In the genomic region with DNA sequence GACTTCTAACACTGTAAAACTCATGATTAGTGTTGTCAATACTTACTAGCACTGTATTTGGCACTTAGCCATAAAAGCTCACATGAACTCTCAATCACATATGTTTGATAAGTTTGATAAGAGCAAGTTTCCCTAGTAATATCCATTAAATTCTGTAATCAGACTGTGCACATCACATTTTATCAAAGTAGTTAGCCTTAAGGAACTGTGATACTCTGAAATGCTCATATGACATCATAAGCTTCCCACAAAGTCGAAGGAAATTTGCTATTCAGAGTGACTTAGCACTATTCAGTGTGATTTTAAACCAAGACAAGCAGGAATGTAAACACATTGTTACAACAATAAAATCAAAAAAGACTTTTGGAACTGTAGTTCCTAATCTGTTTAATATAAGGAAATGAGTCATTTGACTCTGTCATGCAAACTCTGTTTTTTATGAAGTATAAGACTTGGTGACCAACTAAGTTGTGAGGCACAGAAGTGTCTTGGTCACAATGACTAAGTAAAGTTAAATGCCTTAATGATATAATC, we compare ENCODE assay signal across 8 cellular contexts. TPM values are rescaled to one million over a fixed set of nuclear protein-coding genes. Genes with fewer than 3 reads are reported as not detected.
DNase-seq lines count a peak whose midpoint lies in the region; ATAC-seq, FAIRE-seq and TF ChIP-seq lines count a peak whose summit lies in the region.

No MANE protein-coding gene starts in this region.

- H3K9me3 ChIP-seq in GM12878 (replicated peaks; ENCODE audit: control insufficient read depth, insufficient read depth, low read length) (no peaks in the 10 kb centered on the region; the same call in 2 of the 3 replicates), ovary (no peaks in the 10 kb centered on the region)

- BruUV-seq in GM12878 (replicated peaks; lab: Mats Ljungman, UMichigan) = no TSS peak

- FAIRE-seq in GM12878 (lab: Jason Lieb, UNC) = no peak

- peak overlapping the region; percentile 30 for H2AFZ ChIP-seq in GM12878 (ENCODE audit: control insufficient read depth, low read depth, low read length)

- TF ChIP-seq POLR2A in GM12878 (IDR thresholded peaks at IDR 0.05; ENCODE audit: low read depth, low read length) (no peak), ovary (IDR thresholded peaks at IDR 0.05) (no peak)

- 0% methylated on average over 1 of the region's 1 CpG for WGBS in GM12878 (ENCODE audit: insufficient coverage, insufficient replicate concordance, low lambda C conversion rate, missing lambda C conversion rate)
- WGBS in ovary, 3 donors = 58 to 80% (median 61%) methylated on average over 1 of the region's 1 CpG

- H3K4me1 ChIP-seq in GM12878 (ENCODE audit: control insufficient read depth, insufficient read depth, low read length) (no peaks in the 10 kb centered on the region), ovary (ENCODE audit: insufficient read depth) (no peaks in the 10 kb centered on the region)

- SMC1A ChIA-PET in GM12878 (lab: Charles Lee; ENCODE audit: uncharacterized antibody, unreplicated experiment) = interaction anchor here (0.6 to 6.3 kb wide), 11 partner anchors 9 to 373 kb away, joined by 3 to 68 read pairs (median 3); no protein-coding TSS in a partner anchor

- H3K27ac ChIP-seq in GM12878 (ENCODE audit: control insufficient read depth, insufficient read depth) (peak overlapping the region; percentile 20; the same call in 1 of the 2 replicates), ovary (no peak overlapping the region)

- TF ChIP-seq CTCF in GM12878 (IDR thresholded peaks at IDR 0.05 in 2 of 3, conservative IDR thresholded peaks at IDR 0.05 in 1 of 3; ENCODE audit: control insufficient read depth in 2 of 3, extremely low read depth in 1 of 3, insufficient read depth in 1 of 3, low read depth in 3 of 3, low read length in 3 of 3) (no peak), ovary (IDR thresholded peaks at IDR 0.05) (no peak), GM13976 (IDR thresholded peaks at IDR 0.05; ENCODE audit: borderline replicate concordance, control extremely low read depth, extremely low read depth, insufficient read depth, missing control alignments) (no peak)

- no peak for TF ChIP-seq RAD21 in GM12878 (IDR thresholded peaks at IDR 0.05; ENCODE audit: insufficient read depth, low read depth, low read length)

- no peaks in the 10 kb centered on the region for H4K20me1 ChIP-seq in GM12878 (ENCODE audit: control insufficient read depth, insufficient read depth)

- H3K4me3 ChIP-seq in GM12878 (no peak overlapping the region), ovary (no peak overlapping the region)

- CTCF ChIA-PET in GM12878 (lab: Yijun Ruan, JAX) = interaction anchor here (1.0 to 1.4 kb wide), 2 partner anchors 47 to 53 kb away, joined by 3 to 4 read pairs; no protein-coding TSS in a partner anchor

- no peak for DNase-seq in GM12878 (ENCODE audit: low read depth, low spot score)
- peak; percentile 91 for DNase-seq in pulmonary artery endothelial cell (ENCODE audit: low read depth, low spot score)
- no peak for DNase-seq in Right ventricle myocardium inferior (ENCODE audit: missing footprints)
- DNase-seq in ovary = no peak
- no peak for DNase-seq in GM13976 (ENCODE audit: low spot score)

- no peaks in the 10 kb centered on the region for H3K27me3 ChIP-seq in GM12878 (replicated peaks in 1 of 2; ENCODE audit: control insufficient read depth in 2 of 2, insufficient read depth in 2 of 2, low read length in 1 of 2)
- no peaks in the 10 kb centered on the region for H3K27me3 ChIP-seq in ovary

- POLR2A ChIA-PET in GM12878 (lab: Charles Lee) = interaction anchor here (1.0 kb wide), 1 partner anchor 35 kb away, joined by 3 read pairs; no protein-coding TSS in a partner anchor

- in situ Hi-C loops in GM12878 (cut with MboI) (no loop called here), GM13976 (cut with MboI; ENCODE audit: low sequenced_read_pairs, unreplicated experiment) (no loop called here)

- RAD21 ChIA-PET in GM12878 (lab: Charles Lee; ENCODE audit: unreplicated experiment) = interaction anchor here (1.3 to 3.2 kb wide), 3 partner anchors 36 to 45 kb away, joined by 5 to 12 read pairs (median 6); no protein-coding TSS in a partner anchor

- intact Hi-C loops in GM12878 (cut with micrococcal nuclease; ENCODE audit: unreplicated experiment) = no loop called here
- intact Hi-C loops in Right ventricle myocardium inferior (cut with DNase I) = no loop called here
- intact Hi-C loops in ovary (cut with DNase I) = no loop called here

- ATAC-seq in GM18870 (IDR thresholded peaks at IDR 0.05; ENCODE audit: unreplicated experiment) (peak; percentile 35), HG03439 (IDR thresholded peaks at IDR 0.05; ENCODE audit: unreplicated experiment) (peak; percentile 39), GM12878 (peak; percentile 58), Right ventricle myocardium inferior (no peak), HG02840 (IDR thresholded peaks at IDR 0.05; ENCODE audit: low FRiP score, unreplicated experiment) (no peak)

- TF ChIP-seq EP300 in GM12878 (IDR thresholded peaks at IDR 0.05; ENCODE audit: borderline replicate concordance in 1 of 2, control insufficient read depth in 1 of 2, low read depth in 2 of 2, low read length in 2 of 2) (no peak), ovary (IDR thresholded peaks at IDR 0.05) (no peak)

- peaks cover 22% of the 10 kb centered on the region for H3K79me2 ChIP-seq in GM12878 (ENCODE audit: control insufficient read depth, insufficient read depth, low read length)

- H3K9ac ChIP-seq in GM12878 (ENCODE audit: control insufficient read depth, insufficient read depth, low read length) = no peak overlapping the region

- no peaks in the 10 kb centered on the region for H3K36me3 ChIP-seq in GM12878 (ENCODE audit: control insufficient read depth in 2 of 2, insufficient read depth in 2 of 2, low read length in 1 of 2)
- no peaks in the 10 kb centered on the region for H3K36me3 ChIP-seq in ovary

- H3K4me2 ChIP-seq in GM12878 (ENCODE audit: control insufficient read depth, insufficient read depth) = no peak overlapping the region

TF ChIP-seq in GM12878, 131 proteins besides CTCF, POLR2A, EP300 and RAD21:
- TF ChIP-seq RUNX3 (IDR thresholded peaks at IDR 0.05; ENCODE audit: low read length) = no peak
- TF ChIP-seq ATF7 (IDR thresholded peaks at IDR 0.05; ENCODE audit: low read depth) = peak; percentile 51; the same call in 1 of the 2 replicates

RNA-seq across cellular contexts. Expression of a gene that starts 6.7 kb away (rescaled TPM):
- 62.0 and 64.1 TPM in 2 replicates for total RNA-seq in GM12878 (2013; cell fraction: nucleolus; rRNA removed)
- total RNA-seq in GM12878 (2014; rRNA removed) (5.9 and 7.4 TPM in 2 replicates), GM12878 (2014; rRNA removed; fragmentation: Illumina TruSeq; extraction: Trizol) (7.0 and 7.6 TPM in 2 replicates), GM12878 (2021) (3.6 and 4.0 TPM in 2 replicates), pulmonary artery endothelial cell (91.2 and 113 TPM in 2 replicates), Right ventricle myocardium inferior (0.46 TPM), ovary (10 to 100 TPM in 1 of 7 donors, 1 to 10 TPM in 3, under 1 TPM in 3; 0.05 to 18.1 (median 1.2) TPM)
- 2.2 TPM for polyA plus RNA-seq in GM12878 (2011; ENCODE audit: low read depth)
- polyA plus RNA-seq in GM12878 (2011; rRNA removed) (9.8 and 18.1 TPM in 2 replicates), GM12878 (2014; fragmentation: Illumina TruSeq; extraction: Trizol) (5.7 and 8.0 TPM in 2 replicates), GM12878 (2014; fragmentation: Nextera tagmentation; extraction: Ambion mirVana) (1 to 10 TPM; 1.6 to 2.2 TPM), GM12878 (2014; rRNA removed) (2.4 and 3.4 TPM in 2 replicates), GM12878 (2016; fragmentation: Nextera tagmentation; extraction: Ambion mirVana) (1 to 10 TPM; 1.8 to 2.2 TPM), ovary (under 1 TPM; 0.18 to 0.33 TPM)
- polyA plus RNA-seq in GM12878 (2011; cell fraction: cytosol; rRNA removed) = 2.5 and 4.2 TPM in 2 replicates
- 9.5 and 9.8 TPM in 2 replicates for polyA plus RNA-seq in GM12878 (2011; cell fraction: nucleus; rRNA removed)
- polyA plus RNA-seq in GM12878 (2012) = 3.6 TPM in 2 replicates
- polyA minus RNA-seq in GM12878 (2011; rRNA and poly(A)+ RNA removed) = 14.2 and 17.4 TPM in 2 replicates
- 4.3 and 6.9 TPM in 2 replicates for polyA minus RNA-seq in GM12878 (2011; cell fraction: cytosol; rRNA and poly(A)+ RNA removed)
- polyA minus RNA-seq in GM12878 (2011; cell fraction: nucleus; rRNA and poly(A)+ RNA removed) = 12.0 and 13.6 TPM in 2 replicates

Comparison
In these comparisons a context has a peak if more than half of its experiments do, and no peak if none do; other contexts are left out.
1. ATAC-seq: peak in GM18870 (single experiment), HG03439 (single experiment) and GM12878 (single experiment); none in Right ventricle myocardium inferior (single experiment) and HG02840 (single experiment).